9 cellular contexts compared by ENCODE assay signal in genomic region chr6:108518714-108519576, GRCh38.
DNase-seq lines count a peak whose midpoint lies in the region; ATAC-seq, FAIRE-seq and TF ChIP-seq lines count a peak whose summit lies in the region.
"Had no signal": no experiment of that assay in that cellular context is flagged by ENCODE, and none has a peak within 500 bp of the region (broad histone marks: within the 10 kb centered on the region; RNA-seq: fewer than 3 reads in every experiment).

No MANE protein-coding gene starts in this region.

- no peak for ATAC-seq in GM19452 (IDR thresholded peaks at IDR 0.05; ENCODE audit: unreplicated experiment)

- FAIRE-seq in GM19239 (lab: Jason Lieb, UNC): peak; percentile 76

- TF ChIP-seq CTCF in AG10803 (conservative IDR thresholded peaks at IDR 0.05; ENCODE audit: low read length): peak; percentile 52

- intact Hi-C loops in posterior cingulate gyrus (cut with DNase I): no loop called here

- DNase-seq in AG10803 (ENCODE audit: low read depth) (peak; percentile 23), GM19239 (ENCODE audit: insufficient read length, low spot score) (no peak), RKO (ENCODE audit: low spot score) (peak; percentile 57), foreskin melanocyte (peak; percentile 10), NCI-H1930 (lab: John Stamatoyannopoulos, UW) (no peak), posterior cingulate gyrus (no peak), midbrain (lab: John Stamatoyannopoulos, UW) (no peak)
- DNase-seq: GOT3 had no signal

- H3K4me3 ChIP-seq in AG10803 (ENCODE audit: low read length): no peak overlapping the region

Comparison
In these comparisons a context has a peak if more than half of its experiments do, and no peak if none do; other contexts are left out.
1. DNase-seq: peak in AG10803 (single experiment), RKO (single experiment) and foreskin melanocyte (single experiment); none in GM19239 (single experiment), NCI-H1930 (0 of 2), posterior cingulate gyrus (0 of 10) and midbrain (single experiment).